8 cellular contexts compared by ENCODE assay signal in the genomic region with DNA sequence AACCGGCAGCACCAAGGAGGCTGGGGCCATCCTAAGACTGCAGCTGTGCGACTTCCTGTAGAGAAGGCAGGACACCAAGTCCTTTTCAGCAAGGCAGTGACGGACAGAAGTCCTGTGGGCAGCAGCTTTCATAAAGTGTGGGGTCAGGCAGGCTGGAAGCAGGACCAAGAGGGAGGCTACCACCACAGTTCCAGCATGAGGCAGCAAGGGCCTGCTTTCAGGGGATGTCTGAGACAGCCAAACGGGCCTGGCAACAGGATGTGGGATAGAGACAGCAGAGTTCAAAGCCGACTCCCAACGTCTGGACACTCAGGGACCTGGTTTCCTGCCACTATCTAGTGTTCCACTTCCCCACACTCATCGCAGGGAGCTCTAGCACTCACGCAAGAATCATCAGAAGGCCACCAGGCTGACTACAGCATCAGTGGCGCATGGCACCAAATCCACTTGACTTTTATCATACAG. TPM values are rescaled to one million over a fixed set of nuclear protein-coding genes. Genes with fewer than 3 reads are reported as not detected.
DNase-seq lines count a peak whose midpoint lies in the region; ATAC-seq lines count a peak whose summit lies in the region.

No MANE protein-coding gene starts in this region.

- peak; percentile 62 for DNase-seq in activated CD8-positive, alpha-beta memory T cell treated with anti-CD3 and anti-CD28 coated beads, Interleukin-2, amount 50 U/mL, for 48 hours
- no peak for DNase-seq in activated CD8-positive, alpha-beta memory T cell treated with anti-CD3 and anti-CD28 coated beads for 24 hours
- DNase-seq in SW480 (ENCODE audit: low spot score) (peak; percentile 67), fibroblast of gingiva (ENCODE audit: low read depth) (peak; percentile 39), sciatic nerve (ENCODE audit: low spot score) (no peak), NCI-H526 (lab: John Stamatoyannopoulos, UW) (no peak)

- ATAC-seq in sciatic nerve, result peak; percentile 43
- no peak for ATAC-seq in GM21381 (IDR thresholded peaks at IDR 0.05; ENCODE audit: unreplicated experiment)
- no peak for ATAC-seq in GM21526 (IDR thresholded peaks at IDR 0.05; ENCODE audit: low FRiP score, unreplicated experiment)

- intact Hi-C loops in sciatic nerve (cut with DNase I), result no loop called here

RNA-seq across cellular contexts. Expression of gene USP7, which starts 5.3 kb away (rescaled TPM):
- 113 TPM for total RNA-seq in sciatic nerve

Comparison
In these comparisons a context has a peak if more than half of its experiments do, and no peak if none do; other contexts are left out.
1. DNase-seq: peak in activated CD8-positive, alpha-beta memory T cell treated with anti-CD3 and anti-CD28 coated beads, Interleukin-2, amount 50 U/mL, for 48 hours (single experiment), SW480 (single experiment) and fibroblast of gingiva (single experiment); none in activated CD8-positive, alpha-beta memory T cell treated with anti-CD3 and anti-CD28 coated beads for 24 hours (single experiment), sciatic nerve (single experiment) and NCI-H526 (0 of 2).